In the genomic region with DNA sequence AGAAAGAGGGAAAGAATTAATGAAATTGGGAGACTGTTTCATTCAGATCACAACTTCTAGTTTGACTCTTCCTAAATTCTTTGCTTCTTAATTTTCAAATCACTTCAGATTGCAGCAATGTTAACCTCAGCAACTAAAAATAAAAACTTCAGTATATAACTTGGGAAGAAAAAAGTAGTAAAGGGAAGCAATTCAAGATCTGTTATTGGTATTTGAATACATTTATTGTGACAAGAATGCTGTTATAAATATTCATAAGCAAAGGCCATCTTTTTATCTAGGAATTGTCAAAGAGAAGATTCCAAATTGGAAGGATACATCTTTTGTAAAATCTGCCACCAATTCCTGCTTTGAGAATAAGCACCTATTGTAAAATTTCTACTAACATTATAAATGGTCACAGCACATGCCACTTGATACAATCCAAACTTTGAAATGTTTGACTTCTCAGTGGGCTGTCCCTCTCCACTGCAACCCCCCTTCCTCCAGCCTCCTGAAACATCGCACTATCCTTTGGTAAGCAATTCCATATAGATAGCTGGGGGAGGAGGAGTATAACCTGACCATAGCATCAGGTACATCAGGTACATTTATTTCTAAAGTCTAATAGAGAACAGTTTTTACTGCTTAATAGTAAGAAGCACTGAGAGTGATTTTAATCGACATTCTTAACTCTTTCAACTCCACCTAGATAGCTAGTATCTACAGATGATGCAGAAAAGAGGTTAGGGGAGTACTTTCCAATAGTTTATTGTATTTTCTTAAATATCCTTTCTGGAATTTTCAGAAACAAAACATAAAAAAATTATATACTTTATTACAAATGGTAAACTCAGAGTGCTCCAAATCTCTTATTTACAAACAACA, we compare ENCODE assay signal across 8 cellular contexts. TPM values are rescaled to one million over a fixed set of nuclear protein-coding genes. Genes with fewer than 3 reads are reported as not detected.
A peak's percentile ranks its signal among the peaks of the same experiment; 100 is the strongest.
DNase-seq lines count a peak whose midpoint lies in the region; ATAC-seq and TF ChIP-seq lines count a peak whose summit lies in the region.

No MANE protein-coding gene starts in this region.

- no peak for ATAC-seq in GM18868 (IDR thresholded peaks at IDR 0.05; ENCODE audit: unreplicated experiment)
- no peak for ATAC-seq in HG03354 (IDR thresholded peaks at IDR 0.05; ENCODE audit: poor library complexity, severe bottlenecking, unreplicated experiment)

- H3K4me1 ChIP-seq in hepatocyte (ENCODE audit: insufficient read depth) = peaks cover 2% of the 10 kb centered on the region
- peaks cover 6% of the 10 kb centered on the region for H3K4me1 ChIP-seq in smooth muscle cell (ENCODE audit: low read depth)

- H3K4me2 ChIP-seq in hepatocyte = peak overlapping the region; percentile 75
- H3K4me2 ChIP-seq in smooth muscle cell = peak overlapping the region; percentile 87

- peaks cover 21% of the 10 kb centered on the region for H3K4me1 Mint-ChIP-seq in activated CD4-positive, alpha-beta memory T cell treated with anti-CD3 and anti-CD28 coated beads, Interleukin-2, amount 10 ng/mL, durations not matched to agents 7 days and 5 days

- no peaks in the 10 kb centered on the region for H3K9me2 ChIP-seq in hepatocyte (replicated peaks; ENCODE audit: insufficient read depth)

- H2AFZ ChIP-seq in hepatocyte = no peak overlapping the region
- H2AFZ ChIP-seq in smooth muscle cell (ENCODE audit: low read depth) = no peak overlapping the region

- peaks cover 24% of the 10 kb centered on the region for H3K36me3 Mint-ChIP-seq in activated CD4-positive, alpha-beta memory T cell treated with anti-CD3 and anti-CD28 coated beads, Interleukin-2, amount 10 ng/mL, durations not matched to agents 7 days and 5 days (ENCODE audit: low read depth)

- DNase-seq in stimulated activated naive CD4-positive, alpha-beta T cell (lab: John Stamatoyannopoulos, UW) = peak in 4 of 6 experiments; percentile 31 to 54 (median 33)
- no peak for DNase-seq in stimulated activated naive CD4-positive, alpha-beta T cell treated with Interleukin-2 at 50 U/mL for 16 hours (lab: John Stamatoyannopoulos, UW)
- no peak for DNase-seq in activated CD4-positive, alpha-beta memory T cell treated with anti-CD3 and anti-CD28 coated beads, Interleukin-2, amount 10 ng/mL, durations not matched to agents 7 days and 5 days
- peak; percentile 51 for DNase-seq in hepatocyte (ENCODE audit: low spot score)
- no peak for DNase-seq in smooth muscle cell (lab: John Stamatoyannopoulos, UW; ENCODE audit: unreplicated experiment)
- DNase-seq in stimulated activated CD4-positive, alpha-beta T cell treated with anti-CD3 and anti-CD28 coated beads, Interleukin-15, amount 100 ng/mL, for 24 hours = no peak

- peak overlapping the region; percentile 99 for H3K9ac ChIP-seq in smooth muscle cell (ENCODE audit: low read depth)

- H3K79me2 ChIP-seq in hepatocyte (peaks cover 32% of the 10 kb centered on the region), smooth muscle cell (ENCODE audit: low read depth) (peaks cover 29% of the 10 kb centered on the region)

- CTCF ChIA-PET in activated CD4-positive, alpha-beta memory T cell treated with anti-CD3 and anti-CD28 coated beads, Interleukin-2, amount 10 ng/mL, durations not matched to agents 7 days and 5 days (lab: Charles Lee) = interaction anchor here (0.9 to 2.2 kb wide), 6 partner anchors 42 to 919 kb away, joined by 3 to 9 read pairs (median 4); no protein-coding TSS in a partner anchor

- no peaks in the 10 kb centered on the region for H3K9me3 ChIP-seq in hepatocyte (ENCODE audit: low read depth)
- no peaks in the 10 kb centered on the region for H3K9me3 ChIP-seq in smooth muscle cell (replicated peaks; ENCODE audit: low read depth)

- peaks cover 17% of the 10 kb centered on the region for H3F3A ChIP-seq in smooth muscle cell (ENCODE audit: low read depth)

- peak overlapping the region; percentile 95 for H3K27ac ChIP-seq in hepatocyte
- peak overlapping the region; percentile 100 for H3K27ac ChIP-seq in smooth muscle cell (ENCODE audit: low read depth)

- peaks cover 34% of the 10 kb centered on the region for H4K20me1 ChIP-seq in hepatocyte (ENCODE audit: insufficient read depth, poor library complexity, severe bottlenecking)
- peaks cover 38% of the 10 kb centered on the region for H4K20me1 ChIP-seq in smooth muscle cell (ENCODE audit: low read depth)

- WGBS in hepatocyte (ENCODE audit: low lambda C conversion rate, missing lambda C conversion rate) = 37% methylated on average over 2 of the region's 2 CpGs
- WGBS in smooth muscle cell (ENCODE audit: low lambda C conversion rate) = 51% methylated on average over 2 of the region's 2 CpGs

- H3K4me3 ChIP-seq in hepatocyte (peak overlapping the region; percentile 91), smooth muscle cell (peak overlapping the region; percentile 91)

- H3K9me3 Mint-ChIP-seq in activated CD4-positive, alpha-beta memory T cell treated with anti-CD3 and anti-CD28 coated beads, Interleukin-2, amount 10 ng/mL, durations not matched to agents 7 days and 5 days = no peaks in the 10 kb centered on the region

- TF ChIP-seq CTCF in hepatocyte (IDR thresholded peaks at IDR 0.05; ENCODE audit: poor library complexity) (no peak), smooth muscle cell (IDR thresholded peaks at IDR 0.05; ENCODE audit: borderline replicate concordance, insufficient read depth, poor library complexity, severe bottlenecking) (no peak)

- peaks cover 22% of the 10 kb centered on the region for H3K27me3 Mint-ChIP-seq in activated CD4-positive, alpha-beta memory T cell treated with anti-CD3 and anti-CD28 coated beads, Interleukin-2, amount 10 ng/mL, durations not matched to agents 7 days and 5 days

- H3K27ac Mint-ChIP-seq in activated CD4-positive, alpha-beta memory T cell treated with anti-CD3 and anti-CD28 coated beads, Interleukin-2, amount 10 ng/mL, durations not matched to agents 7 days and 5 days = no peak overlapping the region

- no peaks in the 10 kb centered on the region for H3K36me3 ChIP-seq in hepatocyte (replicated peaks; ENCODE audit: insufficient read depth, low read depth)
- no peaks in the 10 kb centered on the region for H3K36me3 ChIP-seq in smooth muscle cell (ENCODE audit: low read depth)

- H3K27me3 ChIP-seq in hepatocyte (no peaks in the 10 kb centered on the region), smooth muscle cell (ENCODE audit: low read depth) (no peaks in the 10 kb centered on the region)

- POLR2A ChIA-PET in activated CD4-positive, alpha-beta memory T cell treated with anti-CD3 and anti-CD28 coated beads, Interleukin-2, amount 10 ng/mL, durations not matched to agents 7 days and 5 days (lab: Charles Lee) = interaction anchor here (1.1 to 2.4 kb wide), 3 partner anchors 8 to 215 kb away, joined by 4 to 14 read pairs (median 5); no protein-coding TSS in a partner anchor

- H3K4me3 Mint-ChIP-seq in activated CD4-positive, alpha-beta memory T cell treated with anti-CD3 and anti-CD28 coated beads, Interleukin-2, amount 10 ng/mL, durations not matched to agents 7 days and 5 days = peak overlapping the region; percentile 25

RNA-seq across cellular contexts. Expression of gene JUN, which starts 3.0 kb away (rescaled TPM):
- total RNA-seq in activated CD4-positive, alpha-beta memory T cell treated with anti-CD3 and anti-CD28 coated beads, Interleukin-2, amount 10 ng/mL, durations not matched to agents 7 days and 5 days = 10 to 100 TPM; 31.1 to 32.3 TPM
- total RNA-seq in hepatocyte = 289 and 351 TPM in 2 replicates
- 170 and 189 TPM in 2 replicates for polyA plus RNA-seq in hepatocyte
- 286 and 297 TPM in 2 replicates for total RNA-seq in smooth muscle cell
- 200 and 253 TPM in 2 replicates for polyA plus RNA-seq in smooth muscle cell

Comparison
In these comparisons a context has a peak if more than half of its experiments do, and no peak if none do; other contexts are left out.
1. DNase-seq: peak in stimulated activated naive CD4-positive, alpha-beta T cell (4 of 6) and hepatocyte (single experiment); none in stimulated activated naive CD4-positive, alpha-beta T cell treated with Interleukin-2 at 50 U/mL for 16 hours (single experiment), activated CD4-positive, alpha-beta memory T cell treated with anti-CD3 and anti-CD28 coated beads, Interleukin-2, amount 10 ng/mL, durations not matched to agents 7 days and 5 days (single experiment), smooth muscle cell (single experiment) and stimulated activated CD4-positive, alpha-beta T cell treated with anti-CD3 and anti-CD28 coated beads, Interleukin-15, amount 100 ng/mL, for 24 hours (single experiment).